8 cellular contexts compared by ENCODE assay signal in genomic region chr12:124392991-124393790, GRCh38.
DNase-seq lines count a peak whose midpoint lies in the region; ATAC-seq, FAIRE-seq and TF ChIP-seq lines count a peak whose summit lies in the region.

No MANE protein-coding gene starts in this region.

- no peak for FAIRE-seq in HepG2 (lab: Jason Lieb, UNC)

- H3K27me3 Mint-ChIP-seq in chondrocyte (ENCODE audit: low read depth): no peaks in the 10 kb centered on the region

- peaks cover 22 to 68% (median 42%) of the 10 kb centered on the region in 4 donors for H3K4me1 ChIP-seq in liver (ENCODE audit: control insufficient read depth in 4 of 4, insufficient read depth in 4 of 4, low read length in 3 of 4)
- peaks cover 15% of the 10 kb centered on the region for H3K4me1 ChIP-seq in HepG2 (ENCODE audit: insufficient read depth, low read length)
- H3K4me1 ChIP-seq in testis: peaks cover 84% of the 10 kb centered on the region

- no peaks in the 10 kb centered on the region for H3K9me3 Mint-ChIP-seq in chondrocyte (ENCODE audit: low read depth)

- peak overlapping the region; percentile 55 to 56 for H3K27ac ChIP-seq in liver (ENCODE audit: low read depth in 1 of 2, low read length in 2 of 2)
- no peak overlapping the region for H3K27ac ChIP-seq in HepG2 (ENCODE audit: extremely low read length, insufficient read depth, low read length)
- H3K27ac ChIP-seq in testis: peak overlapping the region; percentile 61 to 75

- H2AFZ ChIP-seq in HepG2 (ENCODE audit: low read length): no peak overlapping the region

- WGBS in liver: 18% methylated on average over 18 of the region's 18 CpGs
- 100% methylated on average over 2 of the region's 18 CpGs for WGBS in HepG2 (ENCODE audit: low lambda C conversion rate)
- WGBS in testis, 2 donors: 33 to 50% methylated on average over 11 to 18 of the region's 18 CpGs

- ATAC-seq in HepG2: no peak
- ATAC-seq in left lobe of liver: peak; percentile 65
- ATAC-seq in HG03280 (IDR thresholded peaks at IDR 0.05; ENCODE audit: unreplicated experiment): no peak
- ATAC-seq in esophagus mucosa: no peak

- intact Hi-C loops in HepG2 (cut with micrococcal nuclease; ENCODE audit: unreplicated experiment) (no loop called here), testis (cut with DNase I; ENCODE audit: low total_unique reads) (no loop called here)

- peak overlapping the region; percentile 97 for H3K27ac Mint-ChIP-seq in chondrocyte (ENCODE audit: unreplicated experiment)

- peaks cover 4% of the 10 kb centered on the region for H3K36me3 Mint-ChIP-seq in chondrocyte (ENCODE audit: low read depth)

- H3K27me3 ChIP-seq in liver (ENCODE audit: control insufficient read depth in 4 of 4, insufficient read depth in 4 of 4, low read length in 3 of 4): no peaks in the 10 kb centered on the region
- no peaks in the 10 kb centered on the region for H3K27me3 ChIP-seq in HepG2 (ENCODE audit: control insufficient read depth in 1 of 2, insufficient read depth in 2 of 2, low read length in 2 of 2)
- no peaks in the 10 kb centered on the region for H3K27me3 ChIP-seq in testis

- TF ChIP-seq CTCF in liver (IDR thresholded peaks at IDR 0.05; ENCODE audit: low read depth, low read length, missing input control) (no peak), HepG2 (CRISPR knock-in tag; IDR thresholded peaks at IDR 0.05) (no peak), chondrocyte (IDR thresholded peaks at IDR 0.05) (no peak), testis (IDR thresholded peaks at IDR 0.05) (no peak)

- no TSS peak for BruUV-seq in HepG2 (replicated peaks; lab: Mats Ljungman, UMichigan)

- H3K9me3 ChIP-seq in liver (ENCODE audit: control insufficient read depth in 4 of 4, low read length in 3 of 4) (no peaks in the 10 kb centered on the region), HepG2 (ENCODE audit: low read length) (no peaks in the 10 kb centered on the region), testis (no peaks in the 10 kb centered on the region)

- TF ChIP-seq POLR2A in HepG2 (IDR thresholded peaks at IDR 0.05; ENCODE audit: insufficient read depth in 1 of 2, low read depth in 2 of 2, low read length in 2 of 2): no peak
- TF ChIP-seq POLR2A in testis (IDR thresholded peaks at IDR 0.05): no peak

- no peak overlapping the region for H3K4me2 ChIP-seq in HepG2 (ENCODE audit: low read depth, low read length)

- DNase-seq in HepG2 (ENCODE audit: low spot score) (no peak), chondrocyte (ENCODE audit: low spot score) (no peak), left lobe of liver (ENCODE audit: low spot score) (peak; percentile 94), testis (peak; percentile 91), SKM-1 (lab: John Stamatoyannopoulos, UW; ENCODE audit: unreplicated experiment) (no peak)

- TF ChIP-seq RAD21 in liver (IDR thresholded peaks at IDR 0.05) (peak; percentile 29 to 53), HepG2 (CRISPR knock-in tag; IDR thresholded peaks at IDR 0.05) (no peak)

- POLR2A ChIA-PET in HepG2 (lab: Yijun Ruan, JAX): no interaction called here

- CTCF ChIA-PET in HepG2 (lab: Yijun Ruan, JAX; ENCODE audit: low intra/inter-chr PET ratio, low total read pairs): no interaction called here

- peaks cover 82% of the 10 kb centered on the region for H3K4me1 Mint-ChIP-seq in chondrocyte (ENCODE audit: low read depth)

- H4K20me1 ChIP-seq in HepG2 (ENCODE audit: insufficient read depth, low read length): peaks cover 3% of the 10 kb centered on the region; the same call in 1 of the 2 replicates

- H3K4me3 ChIP-seq in liver (ENCODE audit: low read depth in 1 of 3, low read length in 3 of 3) (no peak overlapping the region), HepG2 (replicated peaks in 1 of 3; ENCODE audit: insufficient read depth in 1 of 3, low read depth in 2 of 3, low read length in 3 of 3) (no peak overlapping the region), testis (no peak overlapping the region)

- H3K36me3 ChIP-seq in liver (ENCODE audit: control insufficient read depth in 4 of 4, insufficient read depth in 3 of 4, low read depth in 1 of 4, low read length in 3 of 4): peaks cover 2 to 4% (median 2%) of the 10 kb centered on the region in 4 donors
- H3K36me3 ChIP-seq in HepG2 (replicated peaks in 1 of 2; ENCODE audit: control insufficient read depth in 1 of 2, insufficient read depth in 2 of 2, low read length in 2 of 2): peaks cover 15 to 34% of the 10 kb centered on the region in 2 experiments; a peak in 4 of 5 replicates
- no peaks in the 10 kb centered on the region for H3K36me3 ChIP-seq in testis (ENCODE audit: low read depth, missing control alignments)

- H3K9ac ChIP-seq in liver (ENCODE audit: low read depth in 1 of 2, low read length in 2 of 2) (no peak overlapping the region), HepG2 (ENCODE audit: insufficient read depth, low read depth, low read length) (no peak overlapping the region)

- peaks cover 2% of the 10 kb centered on the region for H3K79me2 ChIP-seq in HepG2 (ENCODE audit: insufficient read depth, low read length)

- no peak overlapping the region for H3K4me3 Mint-ChIP-seq in chondrocyte (ENCODE audit: unreplicated experiment)

- TF ChIP-seq EP300 in HepG2 (IDR thresholded peaks at IDR 0.05; ENCODE audit: low read depth in 2 of 2, low read length in 2 of 2): no peak
- no peak for TF ChIP-seq EP300 in HepG2 (CRISPR knock-in tag; IDR thresholded peaks at IDR 0.05; ENCODE audit: borderline replicate concordance)

- in situ Hi-C loops in HepG2 (cut with HindIII; ENCODE audit: extremely low pct_ligation_motif_present, low pct_unique_long_range_greater_than_20kb): no loop called here

TF ChIP-seq in liver, 16 proteins besides CTCF, POLR2A, EP300 and RAD21:
- TF ChIP-seq SP1 (IDR thresholded peaks at IDR 0.05): peak; percentile 39
- peak; percentile 60 to 80 for TF ChIP-seq RXRA (IDR thresholded peaks at IDR 0.05)
- no peak for TF ChIP-seq HNF4G (IDR thresholded peaks at IDR 0.05)
- peak; percentile 84 for TF ChIP-seq NR2F2 (IDR thresholded peaks at IDR 0.05)
- TF ChIP-seq HNF4A (conservative IDR thresholded peaks at IDR 0.05): peak; percentile 8 to 58

TF ChIP-seq in HepG2, 621 proteins besides CTCF, POLR2A, EP300 and RAD21:
- TF ChIP-seq MED8 (CRISPR knock-in tag; IDR thresholded peaks at IDR 0.05; ENCODE audit: insufficient replicate concordance): no peak

Comparison
In these comparisons a context has a peak if more than half of its experiments do, and no peak if none do; other contexts are left out.
1. DNase-seq: peak in left lobe of liver (single experiment) and testis (single experiment); none in HepG2 (single experiment), chondrocyte (single experiment) and SKM-1 (single experiment).